13 cellular contexts compared by ENCODE assay signal in genomic region chr6:125913145-125913544, GRCh38.
"Had no signal": no experiment of that assay in that cellular context is flagged by ENCODE, and none has a peak within 500 bp of the region (broad histone marks: within the 10 kb centered on the region; RNA-seq: fewer than 3 reads in every experiment).

No MANE protein-coding gene starts in this region.

- H3K27ac Mint-ChIP-seq: stimulated activated naive B cell treated with anti-CD40 and anti-IgM and Interleukin-4, amounts not matched to agents 10 μg/mL and 1 μg/mL and 100 μg/mL, for 72 hours had no signal

- H3K27ac ChIP-seq: ascending aorta had no signal

- H3K27me3 Mint-ChIP-seq: stimulated activated naive B cell treated with anti-CD40 and anti-IgM and Interleukin-4, amounts not matched to agents 10 μg/mL and 1 μg/mL and 100 μg/mL, for 72 hours had no signal

- H3K27me3 ChIP-seq: ascending aorta, upper lobe of left lung had no signal

- H3K4me3 Mint-ChIP-seq: stimulated activated naive B cell treated with anti-CD40 and anti-IgM and Interleukin-4, amounts not matched to agents 10 μg/mL and 1 μg/mL and 100 μg/mL, for 72 hours had no signal

- H3K9me3 Mint-ChIP-seq: stimulated activated naive B cell treated with anti-CD40 and anti-IgM and Interleukin-4, amounts not matched to agents 10 μg/mL and 1 μg/mL and 100 μg/mL, for 72 hours had no signal

- H3K9me3 ChIP-seq: ascending aorta, upper lobe of left lung had no signal

- DNase-seq: activated CD4-positive, alpha-beta T cell treated with anti-CD3 and anti-CD28 coated beads, Interleukin-2, amount 50 U/mL, for 48 hours; activated naive CD4-positive, alpha-beta T cell; cortex of kidney; effector memory CD4-positive, alpha-beta T cell; glutamatergic neuron; stimulated activated CD4-positive, alpha-beta T cell treated with anti-CD3 and anti-CD28 coated beads, Interleukin-2, amount 100 ng/mL, for 24 hours; stimulated activated naive B cell treated with anti-CD40 and anti-IgM and Interleukin-4, amounts not matched to agents 10 μg/mL and 1 μg/mL and 100 μg/mL, for 72 hours; T-helper 2 cell had no signal

- ATAC-seq: activated CD4-positive, CD25-positive, alpha-beta regulatory T cell treated with anti-CD3 and anti-CD28 coated beads, Interleukin-2, amount 50 U/mL, for 24 hours; left lobe of liver; sciatic nerve; stimulated activated naive B cell treated with anti-CD40 and anti-IgM and Interleukin-4, amounts not matched to agents 10 μg/mL and 1 μg/mL and 100 μg/mL, for 72 hours had no signal

- H3K4me1 ChIP-seq: ascending aorta had no signal

- H3K4me3 ChIP-seq: ascending aorta, upper lobe of left lung had no signal
